Comparison of ENCODE assay signal across 23 cellular contexts in genomic region chr1:230746617-230747016, GRCh38. TPM values are rescaled to one million over a fixed set of nuclear protein-coding genes. Genes with fewer than 3 reads are reported as not detected.
"Had no signal": no experiment of that assay in that cellular context is flagged by ENCODE, and none has a peak within 500 bp of the region (broad histone marks: within the 10 kb centered on the region; RNA-seq: fewer than 3 reads in every experiment).

No MANE protein-coding gene starts in this region.

- H3K27ac Mint-ChIP-seq: activated CD4-positive, alpha-beta T cell treated with anti-CD3 and anti-CD28 coated beads for 36 hours; activated naive CD8-positive, alpha-beta T cell; activated T-helper 1 cell treated with anti-CD3 and anti-CD28 coated beads, Interleukin-12 subunit alpha, Interleukin-12 subunit beta, Interleukin-2, Interleukin-4 antibody, amounts not matched to agents 30 ng/mL and 10 ng/mL and 1 ng/mL, durations not matched to agents 14 hours and 24 hours and 36 hours; stimulated activated memory B cell treated with anti-CD40 and anti-IgM and Interleukin-4, amounts not matched to agents 10 μg/mL and 1 μg/mL and 100 μg/mL, for 72 hours had no signal

- H3K4me1 Mint-ChIP-seq: activated CD4-positive, alpha-beta T cell treated with anti-CD3 and anti-CD28 coated beads for 36 hours had no signal

- H3K9me3 ChIP-seq: body of pancreas, ovary, psoas muscle, thoracic aorta had no signal

- H3K4me3 ChIP-seq: body of pancreas, dorsolateral prefrontal cortex, lung, neural progenitor cell, ovary, psoas muscle, thoracic aorta had no signal

- H3K27me3 ChIP-seq: body of pancreas, dorsolateral prefrontal cortex, neural progenitor cell, ovary had no signal

- H3K4me2 ChIP-seq: neural progenitor cell had no signal

- H3K27ac ChIP-seq: body of pancreas, neural progenitor cell, ovary, psoas muscle, thoracic aorta had no signal

- DNase-seq: activated CD4-positive, alpha-beta T cell treated with anti-CD3 and anti-CD28 coated beads for 36 hours; activated CD4-positive, alpha-beta T cell treated with anti-CD3 and anti-CD28 coated beads, Interleukin-2, amount 50 U/mL, for 48 hours; activated gamma-delta T cell treated with Interleukin-2 at 50 U/mL for 16 hours; activated T-cell treated with anti-CD3 and anti-CD28 coated beads for 4 hours; amniotic stem cell; body of pancreas; caudate nucleus; dorsolateral prefrontal cortex; hippocampal formation; islet precursor cell; midbrain; ovary; psoas muscle; stimulated activated CD4-positive, alpha-beta T cell treated with anti-CD3 and anti-CD28 coated beads, Interleukin-4, amount 100 ng/mL, for 4 hours had no signal

- H3K36me3 Mint-ChIP-seq: activated naive CD8-positive, alpha-beta T cell; neural progenitor cell; stimulated activated memory B cell treated with anti-CD40 and anti-IgM and Interleukin-4, amounts not matched to agents 10 μg/mL and 1 μg/mL and 100 μg/mL, for 72 hours had no signal

- H3K9me3 Mint-ChIP-seq: activated T-helper 1 cell treated with anti-CD3 and anti-CD28 coated beads, Interleukin-12 subunit alpha, Interleukin-12 subunit beta, Interleukin-2, Interleukin-4 antibody, amounts not matched to agents 30 ng/mL and 10 ng/mL and 1 ng/mL, durations not matched to agents 14 hours and 24 hours and 36 hours; neural progenitor cell; stimulated activated memory B cell treated with anti-CD40 and anti-IgM and Interleukin-4, amounts not matched to agents 10 μg/mL and 1 μg/mL and 100 μg/mL, for 72 hours had no signal

- H3K36me3 ChIP-seq: neural progenitor cell, ovary, thoracic aorta had no signal

- H3K4me3 Mint-ChIP-seq: activated CD4-positive, alpha-beta T cell treated with anti-CD3 and anti-CD28 coated beads for 36 hours; activated naive CD8-positive, alpha-beta T cell; activated T-helper 1 cell treated with anti-CD3 and anti-CD28 coated beads, Interleukin-12 subunit alpha, Interleukin-12 subunit beta, Interleukin-2, Interleukin-4 antibody, amounts not matched to agents 30 ng/mL and 10 ng/mL and 1 ng/mL, durations not matched to agents 14 hours and 24 hours and 36 hours; neural progenitor cell; stimulated activated memory B cell treated with anti-CD40 and anti-IgM and Interleukin-4, amounts not matched to agents 10 μg/mL and 1 μg/mL and 100 μg/mL, for 72 hours had no signal

- H3K4me1 ChIP-seq: psoas muscle had no signal

RNA-seq across cellular contexts. Expression of gene CAPN9, which starts 0.6 kb away (rescaled TPM):
- total RNA-seq: activated CD4-positive, alpha-beta T cell treated with anti-CD3 and anti-CD28 coated beads for 36 hours; activated T-helper 1 cell treated with anti-CD3 and anti-CD28 coated beads, Interleukin-12 subunit alpha, Interleukin-12 subunit beta, Interleukin-2, Interleukin-4 antibody, amounts not matched to agents 30 ng/mL and 10 ng/mL and 1 ng/mL, durations not matched to agents 14 hours and 24 hours and 36 hours; fibroblast of villous mesenchyme; glomerular endothelial cell; psoas muscle; T-helper 2 cell treated with Interferon-gamma antibody and Interleukin-4, amounts not matched to agents 100 ng/mL and 5 ng/mL, for 36 hours had no signal

RNA-seq across cellular contexts. Expression of gene AGT, which starts 32.7 kb away (rescaled TPM):
- total RNA-seq: activated CD4-positive, alpha-beta T cell treated with anti-CD3 and anti-CD28 coated beads for 36 hours; activated T-helper 1 cell treated with anti-CD3 and anti-CD28 coated beads, Interleukin-12 subunit alpha, Interleukin-12 subunit beta, Interleukin-2, Interleukin-4 antibody, amounts not matched to agents 30 ng/mL and 10 ng/mL and 1 ng/mL, durations not matched to agents 14 hours and 24 hours and 36 hours; fibroblast of villous mesenchyme; glomerular endothelial cell; T-helper 2 cell treated with Interferon-gamma antibody and Interleukin-4, amounts not matched to agents 100 ng/mL and 5 ng/mL, for 36 hours had no signal
